Comparison of ENCODE assay signal across 1 cellular context in the genomic region with DNA sequence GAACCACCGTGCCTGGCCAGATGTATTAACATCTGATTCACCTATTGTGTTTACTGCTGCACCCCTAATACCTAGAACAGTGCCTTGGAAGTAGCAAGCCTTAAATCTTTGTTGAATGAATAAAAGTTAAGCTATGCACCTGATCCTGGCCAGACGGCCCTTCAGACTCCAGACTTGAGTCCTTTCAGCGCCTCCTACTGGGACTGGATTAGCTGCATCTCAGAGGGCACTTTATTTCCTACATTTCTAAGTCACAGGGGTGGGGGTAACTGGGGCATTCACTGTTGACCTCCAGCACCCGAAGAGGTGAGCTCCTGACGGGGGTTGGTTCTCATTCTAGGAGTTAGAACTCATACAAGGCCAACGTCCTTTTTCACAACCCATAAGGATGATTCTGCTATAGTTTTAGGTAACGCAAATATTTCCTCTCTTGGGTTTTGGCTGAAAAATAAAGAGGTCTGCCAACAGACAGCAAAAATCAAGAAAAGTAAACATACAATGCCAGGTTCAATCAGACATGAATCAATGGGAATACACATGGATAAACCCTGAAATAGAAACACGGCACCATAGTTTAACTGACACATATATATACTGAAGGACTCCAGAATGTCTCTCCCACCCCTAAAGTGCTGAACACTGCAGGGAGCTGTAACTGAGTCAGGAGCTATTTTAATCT.
A peak's percentile ranks its signal among the peaks of the same experiment; 100 is the strongest.
TF ChIP-seq lines count a peak whose summit lies in the region.

No MANE protein-coding gene starts in this region.

TF ChIP-seq in IMR-90, 13 proteins besides CTCF, POLR2A, EP300 and RAD21:
- no peak for TF ChIP-seq CEBPB (IDR thresholded peaks at IDR 0.05; ENCODE audit: low read depth, low read length)
- TF ChIP-seq MXI1 (IDR thresholded peaks at IDR 0.05; ENCODE audit: borderline replicate concordance, low read depth, low read length) = no peak
- TF ChIP-seq, protein P1, sequence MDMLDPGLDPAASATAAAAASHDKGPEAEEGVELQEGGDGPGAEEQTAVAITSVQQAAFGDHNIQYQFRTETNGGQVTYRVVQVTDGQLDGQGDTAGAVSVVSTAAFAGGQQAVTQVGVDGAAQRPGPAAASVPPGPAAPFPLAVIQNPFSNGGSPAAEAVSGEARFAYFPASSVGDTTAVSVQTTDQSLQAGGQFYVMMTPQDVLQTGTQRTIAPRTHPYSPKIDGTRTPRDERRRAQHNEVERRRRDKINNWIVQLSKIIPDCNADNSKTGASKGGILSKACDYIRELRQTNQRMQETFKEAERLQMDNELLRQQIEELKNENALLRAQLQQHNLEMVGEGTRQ (IDR thresholded peaks at IDR 0.05; ENCODE audit: low read depth, low read length) = no peak
- no peak for TF ChIP-seq RCOR1 (IDR thresholded peaks at IDR 0.05; ENCODE audit: insufficient replicate concordance, low read length)
- peak; percentile 67 for TF ChIP-seq SMC3 (IDR thresholded peaks at IDR 0.05; ENCODE audit: low read depth, low read length)
